Comparison of ENCODE assay signal across 9 cellular contexts in the genomic region with DNA sequence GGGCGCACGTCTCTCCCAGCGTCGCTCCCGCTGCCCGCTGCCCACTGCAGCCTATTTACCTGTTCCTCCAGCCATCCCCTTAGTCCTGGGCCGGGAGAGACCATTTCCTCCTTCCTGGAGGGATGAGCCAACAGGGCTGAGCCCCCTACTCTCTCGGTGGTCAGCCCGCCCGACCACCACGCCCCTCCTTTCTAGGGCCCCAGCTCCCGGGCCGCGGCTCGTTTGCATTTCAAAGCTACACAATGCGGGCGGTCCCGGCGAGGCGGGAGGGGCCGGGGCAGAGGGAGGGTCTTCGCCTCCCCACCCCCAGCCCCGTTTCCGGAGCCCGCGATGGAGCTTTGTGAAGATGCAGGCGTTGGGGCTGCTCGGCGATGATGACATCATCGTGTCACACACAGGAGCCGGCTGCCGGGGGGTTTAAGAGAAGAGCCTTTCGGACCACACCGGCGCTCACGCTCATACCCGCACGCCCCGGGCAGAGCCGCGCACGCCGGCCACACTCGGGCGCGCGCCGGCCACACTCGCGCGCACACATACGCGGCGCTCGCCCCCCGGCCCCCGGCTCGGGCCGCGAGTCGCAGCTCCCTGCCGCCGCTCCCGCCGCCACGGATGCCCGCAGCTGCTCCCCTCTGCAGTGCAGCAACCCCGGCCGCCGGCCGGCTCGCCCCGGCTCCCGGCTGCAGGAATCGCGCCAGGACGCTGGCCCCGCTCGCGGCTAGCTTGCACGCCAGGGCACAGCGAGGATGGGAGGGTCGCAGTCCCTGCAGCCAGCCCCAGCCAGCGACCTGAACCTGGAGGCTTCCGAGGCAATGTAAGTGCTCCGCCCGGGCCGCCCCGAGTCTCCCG.
DNase-seq lines count a peak whose midpoint lies in the region; TF ChIP-seq lines count a peak whose summit lies in the region.
"Had no signal": no experiment of that assay in that cellular context is flagged by ENCODE, and none has a peak within 500 bp of the region (broad histone marks: within the 10 kb centered on the region; RNA-seq: fewer than 3 reads in every experiment).

No MANE protein-coding gene starts in this region.

- no peak overlapping the region for H3K4me2 ChIP-seq in Karpas-422 (ENCODE audit: low read depth, low read length, poor library complexity, severe bottlenecking)

- H3K9me2 ChIP-seq in Karpas-422 (replicated peaks; ENCODE audit: insufficient read depth, low read length) = no peaks in the 10 kb centered on the region

- no peaks in the 10 kb centered on the region for H3K9me3 Mint-ChIP-seq in MCF 10A (ENCODE audit: unreplicated experiment)

- no peaks in the 10 kb centered on the region for H3K27me3 Mint-ChIP-seq in MCF 10A (ENCODE audit: insufficient read depth, unreplicated experiment)

- 10% methylated on average over 90 of the region's 90 CpGs for WGBS in liver
- 11% methylated on average over 90 of the region's 90 CpGs for WGBS in urinary bladder

- H3K9ac ChIP-seq in liver (ENCODE audit: low read depth in 1 of 2, low read length in 2 of 2) = no peak overlapping the region
- H3K9ac ChIP-seq in Karpas-422 (ENCODE audit: low read length) = no peak overlapping the region

- peaks cover 0 to 5% of the 10 kb centered on the region in 2 donors for H3K4me1 ChIP-seq in breast epithelium
- H3K4me1 ChIP-seq in liver (ENCODE audit: control insufficient read depth in 4 of 4, insufficient read depth in 4 of 4, low read length in 3 of 4) = peaks cover 23 to 41% (median 33%) of the 10 kb centered on the region in 4 donors
- no peaks in the 10 kb centered on the region for H3K4me1 ChIP-seq in urinary bladder (ENCODE audit: insufficient read depth)
- no peaks in the 10 kb centered on the region for H3K4me1 ChIP-seq in Karpas-422 (ENCODE audit: low read length)

- CTCF ChIA-PET in MCF 10A (lab: Yijun Ruan, JAX) = interaction anchor here (0.7 kb wide), 1 partner anchor 9 kb away, joined by 5 read pairs; no protein-coding TSS in a partner anchor

- no peak overlapping the region for H2AFZ ChIP-seq in Karpas-422 (ENCODE audit: low read length)

- H3K36me3 Mint-ChIP-seq in MCF 10A (ENCODE audit: insufficient read depth, unreplicated experiment) = peaks cover 87% of the 10 kb centered on the region

- no peaks in the 10 kb centered on the region for H3K79me2 ChIP-seq in Karpas-422 (ENCODE audit: low read length)

- in situ Hi-C loops in brain microvascular endothelial cell (cut with HindIII; ENCODE audit: low pct_ligation_motif_present, low sequenced_read_pairs) = no loop called here

- TF ChIP-seq CTCF in breast epithelium (IDR thresholded peaks at IDR 0.05) (no peak), MCF 10A (IDR thresholded peaks at IDR 0.05; ENCODE audit: unreplicated experiment) (no peak), brain microvascular endothelial cell (IDR thresholded peaks at IDR 0.05; ENCODE audit: low read depth, low read length, missing control alignments) (no peak), liver (IDR thresholded peaks at IDR 0.05; ENCODE audit: low read depth, low read length, missing input control) (no peak)

- H3K27me3 ChIP-seq in breast epithelium = peaks cover 0 to 3% of the 10 kb centered on the region in 2 donors
- H3K27me3 ChIP-seq in brain microvascular endothelial cell (replicated peaks) = no peaks in the 10 kb centered on the region
- H3K27me3 ChIP-seq in liver (ENCODE audit: control insufficient read depth in 4 of 4, insufficient read depth in 4 of 4, low read length in 3 of 4) = no peaks in the 10 kb centered on the region
- no peaks in the 10 kb centered on the region for H3K27me3 ChIP-seq in Karpas-422 (ENCODE audit: low read length)

- H3K4me3 ChIP-seq in breast epithelium (peak overlapping the region; percentile 27 to 77 (median 56)), brain microvascular endothelial cell (ENCODE audit: low read depth, low read length) (peak overlapping the region; percentile 60), liver (ENCODE audit: low read depth in 1 of 3, low read length in 3 of 3) (peak overlapping the region in 2 of 3 donors; percentile 27 to 46), urinary bladder (ENCODE audit: low read depth, low read length) (peak overlapping the region; percentile 51), Karpas-422 (ENCODE audit: low read length) (no peak overlapping the region)

- no peak overlapping the region for H3K4me3 Mint-ChIP-seq in MCF 10A (ENCODE audit: unreplicated experiment)

- no peak for TF ChIP-seq RAD21 in liver (IDR thresholded peaks at IDR 0.05)

- peaks cover 11% of the 10 kb centered on the region for H3K4me1 Mint-ChIP-seq in MCF 10A (ENCODE audit: insufficient read depth, unreplicated experiment)

- no peak for DNase-seq in breast epithelium (ENCODE audit: low spot score in 2 of 2)
- no peak for DNase-seq in MCF 10A (ENCODE audit: unreplicated experiment)
- DNase-seq in brain microvascular endothelial cell = no peak
- no peak for DNase-seq in OCI-M2 (lab: John Stamatoyannopoulos, UW; ENCODE audit: unreplicated experiment)
- DNase-seq in Karpas-422 = no peak
- no peak for DNase-seq in NK-92 (lab: John Stamatoyannopoulos, UW; ENCODE audit: unreplicated experiment)
- DNase-seq: DND-41 had no signal

- POLR2A ChIA-PET in MCF 10A (lab: Yijun Ruan, JAX) = interaction anchor here (0.6 to 1.1 kb wide), 2 partner anchors 14 to 27 kb away, joined by 3 to 4 read pairs; no protein-coding TSS in a partner anchor

- H3K9me3 ChIP-seq in breast epithelium (no peaks in the 10 kb centered on the region), liver (ENCODE audit: control insufficient read depth in 4 of 4, low read length in 3 of 4) (no peaks in the 10 kb centered on the region), Karpas-422 (ENCODE audit: low read length) (no peaks in the 10 kb centered on the region)

- intact Hi-C loops in breast epithelium (cut with DNase I; ENCODE audit: low total_unique reads) = no loop called here
- intact Hi-C loops in MCF 10A (cut with micrococcal nuclease) = no loop called here

- no peak overlapping the region for H3K27ac Mint-ChIP-seq in MCF 10A (ENCODE audit: low read depth, unreplicated experiment)

- H3K36me3 ChIP-seq in breast epithelium (no peaks in the 10 kb centered on the region), brain microvascular endothelial cell (replicated peaks) (no peaks in the 10 kb centered on the region), liver (ENCODE audit: control insufficient read depth in 4 of 4, insufficient read depth in 3 of 4, low read depth in 1 of 4, low read length in 3 of 4) (no peaks in the 10 kb centered on the region), urinary bladder (ENCODE audit: insufficient read depth) (no peaks in the 10 kb centered on the region), Karpas-422 (ENCODE audit: insufficient read depth, low read length) (no peaks in the 10 kb centered on the region)

- TF ChIP-seq POLR2A in breast epithelium (IDR thresholded peaks at IDR 0.05) = no peak

- H3K27ac ChIP-seq in breast epithelium (no peak overlapping the region), brain microvascular endothelial cell (no peak overlapping the region), liver (ENCODE audit: low read depth in 1 of 2, low read length in 2 of 2) (no peak overlapping the region), urinary bladder (ENCODE audit: low read depth) (no peak overlapping the region), Karpas-422 (ENCODE audit: low read length) (no peak overlapping the region)

- H4K20me1 ChIP-seq in Karpas-422 (ENCODE audit: insufficient read depth, low read depth, low read length) = no peaks in the 10 kb centered on the region

- BruUV-seq in MCF 10A (replicated peaks; lab: Mats Ljungman, UMichigan) = no TSS peak

TF ChIP-seq in liver, 16 proteins besides CTCF, POLR2A, EP300 and RAD21:
- TF ChIP-seq RXRA (IDR thresholded peaks at IDR 0.05) (peak in 1 of 2 donors; percentile 0), YY1 (IDR thresholded peaks at IDR 0.05) (no peak)
